In the genomic region with DNA sequence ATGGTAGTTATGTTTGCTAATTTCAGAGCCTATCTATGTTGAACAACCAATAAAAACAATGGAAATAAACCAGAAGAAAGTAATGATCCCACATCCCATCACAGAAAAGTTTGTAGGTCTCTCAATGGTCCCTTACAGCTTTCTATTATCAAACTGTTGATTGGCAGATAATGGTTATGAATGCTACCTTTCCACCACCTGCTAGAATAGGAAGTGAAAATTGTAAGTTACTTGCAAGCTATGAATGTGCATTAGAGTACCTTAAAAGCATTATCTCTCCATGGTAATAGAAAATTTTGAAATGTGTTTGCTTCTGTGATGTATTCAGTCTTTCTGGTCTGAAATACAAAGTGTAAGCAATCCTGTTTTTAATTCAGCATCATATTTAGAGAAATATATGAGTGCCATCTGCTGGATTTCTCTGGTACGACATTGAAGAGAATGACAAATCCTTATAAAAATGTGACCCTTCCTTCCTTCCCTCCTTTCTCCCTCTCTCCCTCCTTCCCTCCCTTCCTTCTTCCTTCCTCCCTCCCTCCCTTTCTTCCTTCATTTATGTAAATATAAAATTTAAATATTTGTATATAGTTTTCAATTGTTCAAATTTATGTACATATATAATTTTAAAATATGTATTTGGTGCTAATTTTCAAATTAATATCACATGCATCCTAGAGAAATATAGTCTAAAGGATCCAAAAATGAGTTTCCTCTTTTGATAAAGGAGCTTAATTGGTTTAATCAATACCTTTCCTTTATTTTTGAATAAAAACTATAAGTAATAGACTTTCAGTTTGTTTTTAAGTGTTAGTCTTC, we compare ENCODE assay signal across 9 cellular contexts. TPM values are rescaled to one million over a fixed set of nuclear protein-coding genes. Genes with fewer than 3 reads are reported as not detected.
DNase-seq lines count a peak whose midpoint lies in the region; ATAC-seq, FAIRE-seq and TF ChIP-seq lines count a peak whose summit lies in the region.
"Had no signal": no experiment of that assay in that cellular context is flagged by ENCODE, and none has a peak within 500 bp of the region (broad histone marks: within the 10 kb centered on the region; RNA-seq: fewer than 3 reads in every experiment).

No MANE protein-coding gene starts in this region.

- H3K4me3 Mint-ChIP-seq in activated T-cell treated with anti-CD3 and anti-CD28 coated beads, Interleukin-2, amount 50 U/mL, for 4 hours: no peak overlapping the region

- H3K36me3 ChIP-seq in Peyer's patch: no peaks in the 10 kb centered on the region

- H3K36me3 Mint-ChIP-seq in activated T-cell treated with anti-CD3 and anti-CD28 coated beads, Interleukin-2, amount 50 U/mL, for 4 hours (ENCODE audit: insufficient read depth): no peaks in the 10 kb centered on the region

- ATAC-seq in HG02884 (IDR thresholded peaks at IDR 0.05; ENCODE audit: unreplicated experiment): peak; percentile 64
- ATAC-seq in activated T-cell treated with anti-CD3 and anti-CD28 coated beads, Interleukin-2, amount 50 U/mL, for 4 hours: no peak

- H3K27me3 Mint-ChIP-seq in activated T-cell treated with anti-CD3 and anti-CD28 coated beads, Interleukin-2, amount 50 U/mL, for 4 hours (ENCODE audit: low read depth): no peaks in the 10 kb centered on the region

- TF ChIP-seq CTCF in Peyer's patch (IDR thresholded peaks at IDR 0.05) (peak in 5 of 6 experiments; percentile 17 to 54 (median 39)), fibroblast of villous mesenchyme (IDR thresholded peaks at IDR 0.05; ENCODE audit: insufficient read depth, low read depth, low read length) (peak; percentile 56)

- H3K4me1 ChIP-seq in Peyer's patch: no peaks in the 10 kb centered on the region

- H3K4me3 ChIP-seq in Peyer's patch (no peak overlapping the region), fibroblast of villous mesenchyme (ENCODE audit: low read depth, low read length) (no peak overlapping the region)

- no peaks in the 10 kb centered on the region for H3K9me3 ChIP-seq in Peyer's patch

- no peak for TF ChIP-seq POLR2A in Peyer's patch (IDR thresholded peaks at IDR 0.05)

- FAIRE-seq in G401.6 (lab: Jason Lieb, UNC): peak; percentile 34
- FAIRE-seq: TTC549 had no signal

- no peaks in the 10 kb centered on the region for H3K4me1 Mint-ChIP-seq in activated T-cell treated with anti-CD3 and anti-CD28 coated beads, Interleukin-2, amount 50 U/mL, for 4 hours (ENCODE audit: low read depth)

- H3K27me3 ChIP-seq in Peyer's patch: no peaks in the 10 kb centered on the region

- no peaks in the 10 kb centered on the region for H3K9me3 Mint-ChIP-seq in activated T-cell treated with anti-CD3 and anti-CD28 coated beads, Interleukin-2, amount 50 U/mL, for 4 hours

- no peak for DNase-seq in Peyer's patch
- DNase-seq in fibroblast of villous mesenchyme (ENCODE audit: low read depth): peak; percentile 39
- peak; percentile 83 for DNase-seq in superior temporal gyrus (ENCODE audit: extremely low spot score)
- no peak for DNase-seq in NCI-H2107 treated with DMSO at 0.1 percent for 48 hours (lab: John Stamatoyannopoulos, UW; ENCODE audit: unreplicated experiment)
- DNase-seq in activated T-cell treated with anti-CD3 and anti-CD28 coated beads, Interleukin-2, amount 50 U/mL, for 4 hours: no peak
- no peak for DNase-seq in activated naive CD4-positive, alpha-beta T cell (lab: John Stamatoyannopoulos, UW)

- no peak overlapping the region for H3K27ac ChIP-seq in Peyer's patch

RNA-seq across cellular contexts. Expression of gene PNLIPRP3, which starts 41.4 kb away (rescaled TPM):
- under 1 TPM in 1 of 4 donors, not detected in 3; 0.40 TPM for total RNA-seq in Peyer's patch
- total RNA-seq in fibroblast of villous mesenchyme: not detected in 2 replicates
- total RNA-seq in activated T-cell treated with anti-CD3 and anti-CD28 coated beads, Interleukin-2, amount 50 U/mL, for 4 hours: not detected

Comparison
In these comparisons a context has a peak if more than half of its experiments do, and no peak if none do; other contexts are left out.
1. DNase-seq: peak in fibroblast of villous mesenchyme (single experiment) and superior temporal gyrus (single experiment); none in Peyer's patch (0 of 3), NCI-H2107 treated with DMSO at 0.1 percent for 48 hours (single experiment), activated T-cell treated with anti-CD3 and anti-CD28 coated beads, Interleukin-2, amount 50 U/mL, for 4 hours (single experiment) and activated naive CD4-positive, alpha-beta T cell (0 of 4).